ENCODE assay signal across 13 cellular contexts in genomic region chr16:87653234-87653633, GRCh38. TPM values are rescaled to one million over a fixed set of nuclear protein-coding genes. Genes with fewer than 3 reads are reported as not detected.
DNase-seq lines count a peak whose midpoint lies in the region; ATAC-seq, FAIRE-seq and TF ChIP-seq lines count a peak whose summit lies in the region.
"Had no signal": no experiment of that assay in that cellular context is flagged by ENCODE, and none has a peak within 500 bp of the region (broad histone marks: within the 10 kb centered on the region; RNA-seq: fewer than 3 reads in every experiment).

No MANE protein-coding gene starts in this region.

- peak; percentile 68 for ATAC-seq in stimulated activated naive CD8-positive, alpha-beta T cell treated with anti-CD3 and anti-CD28 coated beads, Interleukin-15, amount 100 ng/mL, for 72 hours
- ATAC-seq in stimulated activated naive CD8-positive, alpha-beta T cell treated with anti-CD3 and anti-CD28 coated beads, Interleukin-15, Interleukin-2, amounts not matched to agents 100 U/mL and 50 U/mL, for 24 hours = no peak
- no peak for ATAC-seq in GM18867 (IDR thresholded peaks at IDR 0.05; ENCODE audit: unreplicated experiment)
- ATAC-seq: heart left ventricle had no signal

- peak overlapping the region in 1 of 2 donors; percentile 7 for H3K27ac Mint-ChIP-seq in stimulated activated naive CD8-positive, alpha-beta T cell treated with anti-CD3 and anti-CD28 coated beads, Interleukin-15, amount 100 ng/mL, for 72 hours
- H3K27ac Mint-ChIP-seq: activated naive CD8-positive, alpha-beta T cell had no signal

- no peaks in the 10 kb centered on the region for H3K4me1 Mint-ChIP-seq in stimulated activated naive CD8-positive, alpha-beta T cell treated with anti-CD3 and anti-CD28 coated beads, Interleukin-15, amount 100 ng/mL, for 72 hours

- no peak for DNase-seq in stimulated activated naive CD8-positive, alpha-beta T cell treated with anti-CD3 and anti-CD28 coated beads, Interleukin-15, amount 100 ng/mL, for 72 hours
- no peak for DNase-seq in stimulated activated naive CD8-positive, alpha-beta T cell treated with anti-CD3 and anti-CD28 coated beads, Interleukin-15, Interleukin-2, amounts not matched to agents 100 U/mL and 50 U/mL, for 24 hours
- peak; percentile 1 for DNase-seq in NCI-H82 treated with DMSO at 0.1 percent for 48 hours (lab: John Stamatoyannopoulos, UW; ENCODE audit: unreplicated experiment)
- DNase-seq in fibroblast of pulmonary artery (ENCODE audit: low read depth) = peak; percentile 10
- DNase-seq in urothelium cell line (ENCODE audit: low spot score) = peak; percentile 53
- no peak for DNase-seq in ureter (ENCODE audit: low spot score)
- no peak for DNase-seq in stimulated activated CD4-positive, alpha-beta T cell treated with anti-CD3 and anti-CD28 coated beads, Interleukin-12 subunit alpha, Interleukin-12 subunit beta, amount 100 ng/mL, for 4 hours
- DNase-seq: T-helper 9 cell had no signal

- TF ChIP-seq CTCF in fibroblast of pulmonary artery (IDR thresholded peaks at IDR 0.05; ENCODE audit: low read length, missing control alignments) = peak; percentile 47

- H3K4me3 Mint-ChIP-seq in stimulated activated naive CD8-positive, alpha-beta T cell treated with anti-CD3 and anti-CD28 coated beads, Interleukin-15, amount 100 ng/mL, for 72 hours = no peak overlapping the region
- H3K4me3 Mint-ChIP-seq: activated naive CD8-positive, alpha-beta T cell had no signal

- peaks cover 10% of the 10 kb centered on the region for H3K27me3 Mint-ChIP-seq in stimulated activated naive CD8-positive, alpha-beta T cell treated with anti-CD3 and anti-CD28 coated beads, Interleukin-15, amount 100 ng/mL, for 72 hours
- H3K27me3 Mint-ChIP-seq: activated naive CD8-positive, alpha-beta T cell had no signal

- FAIRE-seq in urothelium cell line (lab: Jason Lieb, UNC) = no peak
- FAIRE-seq: G401.6, H54 had no signal

- H3K4me3 ChIP-seq in fibroblast of pulmonary artery (replicated peaks; ENCODE audit: low read depth, low read length) = no peak overlapping the region
- H3K4me3 ChIP-seq: heart left ventricle had no signal

- H3K9me3 Mint-ChIP-seq in stimulated activated naive CD8-positive, alpha-beta T cell treated with anti-CD3 and anti-CD28 coated beads, Interleukin-15, amount 100 ng/mL, for 72 hours = no peaks in the 10 kb centered on the region

RNA-seq across cellular contexts. Expression of gene JPH3, which starts 50.9 kb away (rescaled TPM):
- total RNA-seq in ureter = 0.91 TPM

Comparison
In these comparisons a context has a peak if more than half of its experiments do, and no peak if none do; other contexts are left out.
1. DNase-seq: peak in NCI-H82 treated with DMSO at 0.1 percent for 48 hours (single experiment), fibroblast of pulmonary artery (single experiment) and urothelium cell line (single experiment); none in stimulated activated naive CD8-positive, alpha-beta T cell treated with anti-CD3 and anti-CD28 coated beads, Interleukin-15, amount 100 ng/mL, for 72 hours (0 of 2), stimulated activated naive CD8-positive, alpha-beta T cell treated with anti-CD3 and anti-CD28 coated beads, Interleukin-15, Interleukin-2, amounts not matched to agents 100 U/mL and 50 U/mL, for 24 hours (single experiment), ureter (single experiment) and stimulated activated CD4-positive, alpha-beta T cell treated with anti-CD3 and anti-CD28 coated beads, Interleukin-12 subunit alpha, Interleukin-12 subunit beta, amount 100 ng/mL, for 4 hours (single experiment).